In the genomic region with DNA sequence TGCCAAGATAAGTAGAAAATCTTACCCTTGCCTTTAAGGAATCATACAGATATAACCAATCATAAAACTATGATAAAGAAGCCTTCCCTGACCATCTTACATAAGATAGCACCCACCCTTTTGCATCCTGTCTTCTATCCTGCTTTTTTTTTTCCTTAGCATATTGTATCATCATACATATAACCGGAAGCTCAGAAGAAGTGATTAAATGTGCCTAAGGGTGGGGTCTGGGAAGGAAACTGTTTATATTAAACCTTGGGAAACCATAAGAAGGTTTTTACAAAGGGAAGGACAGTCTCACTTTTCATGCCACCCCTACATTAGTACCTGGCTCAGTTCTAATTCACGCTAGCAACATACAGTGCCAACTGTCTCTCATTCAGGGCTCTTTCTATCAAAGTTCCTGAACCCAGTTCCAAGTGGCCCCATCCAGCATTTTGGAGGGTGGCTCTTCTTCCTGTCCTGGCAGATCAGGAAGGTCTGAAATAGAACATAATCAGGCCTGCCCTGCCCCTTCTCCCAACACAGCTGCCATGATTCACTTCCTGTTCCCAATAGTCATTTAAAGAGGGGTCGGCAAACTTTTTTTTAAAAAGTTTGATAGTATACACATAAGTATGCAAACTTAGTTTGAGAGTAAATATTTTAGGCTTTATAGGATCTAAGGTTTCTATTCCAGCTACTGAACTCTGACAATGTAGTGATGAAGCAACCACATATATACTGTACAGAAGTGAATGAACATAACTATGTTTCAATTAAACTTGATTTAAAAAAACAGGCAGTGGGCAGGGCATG, we compare ENCODE assay signal across 10 cellular contexts.
A peak's percentile ranks its signal among the peaks of the same experiment; 100 is the strongest.
DNase-seq lines count a peak whose midpoint lies in the region; ATAC-seq, FAIRE-seq and TF ChIP-seq lines count a peak whose summit lies in the region.
"Had no signal": no experiment of that assay in that cellular context is flagged by ENCODE, and none has a peak within 500 bp of the region (broad histone marks: within the 10 kb centered on the region; RNA-seq: fewer than 3 reads in every experiment).

No MANE protein-coding gene starts in this region.

- CTCF ChIA-PET in HEK293 (lab: Yijun Ruan, JAX) = interaction anchor here (0.6 to 12.9 kb wide), 6 partner anchors 31 to 115 kb away, joined by 3 to 333 read pairs (median 4); partner anchors contain the start of gene HTR1D
- CTCF ChIA-PET in activated CD4-positive, alpha-beta memory T cell treated with anti-CD3 and anti-CD28 coated beads, Interleukin-2, amount 10 ng/mL, durations not matched to agents 7 days and 5 days (lab: Charles Lee) = interaction anchor here (0.6 to 7.7 kb wide), 8 partner anchors 10 to 465 kb away, joined by 3 to 393 read pairs (median 7); partner anchors contain the start of gene LUZP1

- H3K4me3 ChIP-seq in HEK293 (ENCODE audit: low read depth, low read length) = no peak overlapping the region
- no peak overlapping the region for H3K4me3 ChIP-seq in skin epidermis
- H3K4me3 ChIP-seq: GM12878 had no signal

- H3K9me3 Mint-ChIP-seq in activated CD4-positive, alpha-beta memory T cell treated with anti-CD3 and anti-CD28 coated beads, Interleukin-2, amount 10 ng/mL, durations not matched to agents 7 days and 5 days = no peaks in the 10 kb centered on the region
- H3K9me3 Mint-ChIP-seq: dendritic cell treated with granulocyte-macrophage colony-stimulating factor and Interleukin-4, amounts not matched to agents 40 ng/mL and 50 ng/mL, for 4 days had no signal

- H3K4me1 Mint-ChIP-seq in activated CD4-positive, alpha-beta memory T cell treated with anti-CD3 and anti-CD28 coated beads, Interleukin-2, amount 10 ng/mL, durations not matched to agents 7 days and 5 days = peaks cover 61% of the 10 kb centered on the region

- H3K36me3 ChIP-seq in HEK293 (ENCODE audit: control insufficient read depth in 2 of 2, insufficient read depth in 1 of 2, low read length in 2 of 2) = peaks cover 0 to 19% of the 10 kb centered on the region in 2 experiments; a peak in 2 of 3 replicates

- no peak for FAIRE-seq in HTR-8/SVneo (lab: Jason Lieb, UNC)
- FAIRE-seq: GM12878 had no signal

- no peak for TF ChIP-seq CTCF in HEK293 (tag by site-specific recombination; IDR thresholded peaks at IDR 0.05)

- peaks cover 9% of the 10 kb centered on the region for H3K36me3 Mint-ChIP-seq in activated CD4-positive, alpha-beta memory T cell treated with anti-CD3 and anti-CD28 coated beads, Interleukin-2, amount 10 ng/mL, durations not matched to agents 7 days and 5 days (ENCODE audit: low read depth)

- no peak for DNase-seq in activated CD4-positive, alpha-beta memory T cell treated with anti-CD3 and anti-CD28 coated beads, Interleukin-2, amount 10 ng/mL, durations not matched to agents 7 days and 5 days
- DNase-seq in glomerular visceral epithelial cell (ENCODE audit: extremely low spot score) (peak; percentile 37), HTR-8/SVneo (ENCODE audit: insufficient read length, low spot score) (no peak)
- DNase-seq: NCI-H2171 treated with DMSO at 0.1 percent for 48 hours had no signal

- no peak overlapping the region for H3K4me3 Mint-ChIP-seq in activated CD4-positive, alpha-beta memory T cell treated with anti-CD3 and anti-CD28 coated beads, Interleukin-2, amount 10 ng/mL, durations not matched to agents 7 days and 5 days
- H3K4me3 Mint-ChIP-seq: dendritic cell treated with granulocyte-macrophage colony-stimulating factor and Interleukin-4, amounts not matched to agents 40 ng/mL and 50 ng/mL, for 4 days had no signal

- ATAC-seq in GM21528 (IDR thresholded peaks at IDR 0.05; ENCODE audit: low FRiP score, unreplicated experiment) (no peak), HG03095 (IDR thresholded peaks at IDR 0.05; ENCODE audit: unreplicated experiment) (no peak)
- ATAC-seq: GM12878 had no signal

- POLR2A ChIA-PET in HEK293 (lab: Yijun Ruan, JAX) = interaction anchor here (0.6 to 1.5 kb wide), 2 partner anchors 67 to 196 kb away, joined by 6 read pairs; partner anchors contain the start of gene LUZP1
- POLR2A ChIA-PET in activated CD4-positive, alpha-beta memory T cell treated with anti-CD3 and anti-CD28 coated beads, Interleukin-2, amount 10 ng/mL, durations not matched to agents 7 days and 5 days (lab: Charles Lee) = interaction anchor here (1.6 to 5.3 kb wide), 5 partner anchors 8 to 75 kb away, joined by 4 to 51 read pairs (median 20); partner anchors contain the start of gene LUZP1

- no peaks in the 10 kb centered on the region for H3K9me3 ChIP-seq in HEK293 (ENCODE audit: control insufficient read depth, insufficient read depth, low read depth, low read length)

- no peak overlapping the region for H3K27ac ChIP-seq in HEK293 (ENCODE audit: extremely low read depth, low read depth, low read length)
- peak overlapping the region in 12 of 21 experiments; percentile 2 to 78 (median 41) for H3K27ac ChIP-seq in skin epidermis

- H3K4me1 ChIP-seq in HEK293 (ENCODE audit: control insufficient read depth, insufficient read depth, low read length) = peaks cover 32% of the 10 kb centered on the region

- peak overlapping the region; percentile 67 for H3K27ac Mint-ChIP-seq in activated CD4-positive, alpha-beta memory T cell treated with anti-CD3 and anti-CD28 coated beads, Interleukin-2, amount 10 ng/mL, durations not matched to agents 7 days and 5 days

- H3K27me3 Mint-ChIP-seq in activated CD4-positive, alpha-beta memory T cell treated with anti-CD3 and anti-CD28 coated beads, Interleukin-2, amount 10 ng/mL, durations not matched to agents 7 days and 5 days = no peaks in the 10 kb centered on the region
- H3K27me3 Mint-ChIP-seq: dendritic cell treated with granulocyte-macrophage colony-stimulating factor and Interleukin-4, amounts not matched to agents 40 ng/mL and 50 ng/mL, for 4 days had no signal

TF ChIP-seq in HEK293, 187 proteins besides CTCF, POLR2A, EP300 and RAD21:
- TF ChIP-seq ZNF341 (tag by site-specific recombination; IDR thresholded peaks at IDR 0.05; ENCODE audit: low read depth) (no peak), PRDM10 (tag by site-specific recombination; IDR thresholded peaks at IDR 0.05) (peak; percentile 49; the same call in 1 of the 2 replicates), ZNF174 (tag by site-specific recombination; IDR thresholded peaks at IDR 0.05) (no peak), ZNF146 (tag by site-specific recombination; IDR thresholded peaks at IDR 0.05) (no peak)
